ENCODE assay signal across 8 cellular contexts in the genomic region with DNA sequence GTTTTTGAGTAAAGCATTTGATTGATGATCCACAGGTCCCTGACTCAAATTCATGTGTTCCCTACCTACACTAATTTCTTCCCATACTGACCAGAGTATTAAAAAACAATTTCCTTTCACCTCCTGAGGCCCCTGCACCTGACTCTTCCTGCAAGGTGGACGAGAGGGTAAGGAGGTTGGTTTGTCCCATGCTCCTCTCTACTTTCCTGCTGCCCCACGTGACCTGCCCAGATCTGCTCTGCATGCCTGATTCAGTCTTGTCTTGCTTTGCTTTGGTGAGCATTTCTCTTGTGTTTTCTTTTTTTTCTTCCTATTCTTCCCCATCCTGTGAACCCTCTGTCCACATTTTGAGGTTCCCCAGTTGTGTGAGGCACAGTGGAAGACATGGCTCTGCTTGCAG.
DNase-seq lines count a peak whose midpoint lies in the region; ATAC-seq, FAIRE-seq and TF ChIP-seq lines count a peak whose summit lies in the region.
"Not testable (repeated sequence)": the region's sequence is repeated elsewhere in the genome, so short reads cannot be mapped to it uniquely, and the experiment has no call there.

No MANE protein-coding gene starts in this region.

- H3K4ac ChIP-seq in H1 (replicated peaks; ENCODE audit: insufficient read length, low read depth, low read length); neuronal stem cell (ENCODE audit: low read length); trophoblast cell (ENCODE audit: low read depth, low read length): not testable (repeated sequence)

- H2BK120ac ChIP-seq in H1 (replicated peaks; ENCODE audit: low read depth, low read length); neuronal stem cell (ENCODE audit: low read depth, low read length); trophoblast cell (ENCODE audit: insufficient read depth, low read length, poor library complexity): not testable (repeated sequence)

- not testable (repeated sequence) for H3K23ac ChIP-seq in H1 (ENCODE audit: insufficient read length); neuronal stem cell (ENCODE audit: low read depth, low read length, poor library complexity); trophoblast cell (ENCODE audit: low read length)

- not testable (repeated sequence) for H4K5ac ChIP-seq in H1 (ENCODE audit: insufficient read length, low read depth, low read length)

- intact Hi-C loops in GM12878 (cut with micrococcal nuclease; ENCODE audit: unreplicated experiment); K562 (cut with micrococcal nuclease); HepG2 (cut with micrococcal nuclease; ENCODE audit: unreplicated experiment): not testable (repeated sequence)

- H3K56ac ChIP-seq in H1 (replicated peaks; ENCODE audit: insufficient read length, low read depth, low read length), result not testable (repeated sequence)

- H3K4me3 ChIP-seq in GM12878; K562; bronchial epithelial cell (ENCODE audit: low read depth, low read length); H1 (ENCODE audit: extremely low read depth in 1 of 4, insufficient read depth in 2 of 4, low read depth in 3 of 4, low read length in 4 of 4); HepG2 (replicated peaks in 1 of 3; ENCODE audit: insufficient read depth in 1 of 3, low read depth in 2 of 3, low read length in 3 of 3); neuronal stem cell (ENCODE audit: low read length in 2 of 2): not testable (repeated sequence)
- H3K4me3 ChIP-seq in trophoblast cell (ENCODE audit: low read depth, low read length), result peak overlapping the region; percentile 8

- not testable (repeated sequence) for H2BK20ac ChIP-seq in H1 (ENCODE audit: low read length)

- TF ChIP-seq RAD21 in Ishikawa (IDR thresholded peaks at IDR 0.05; ENCODE audit: low read depth); GM12878 (IDR thresholded peaks at IDR 0.05; ENCODE audit: insufficient read depth, low read depth, low read length); K562 (CRISPR knock-in tag; conservative IDR thresholded peaks at IDR 0.05 in 1 of 2, IDR thresholded peaks at IDR 0.05 in 1 of 2); H1 (IDR thresholded peaks at IDR 0.05 in 1 of 2, conservative IDR thresholded peaks at IDR 0.05 in 1 of 2; ENCODE audit: low read depth in 2 of 2, low read length in 2 of 2); HepG2 (CRISPR knock-in tag; IDR thresholded peaks at IDR 0.05): not testable (repeated sequence)

- H3K14ac ChIP-seq in H1 (ENCODE audit: insufficient read length); neuronal stem cell (ENCODE audit: low read length); trophoblast cell (ENCODE audit: low read length): not testable (repeated sequence)

- not testable (repeated sequence) for H3K4me1 ChIP-seq in GM12878 (ENCODE audit: control insufficient read depth, insufficient read depth, low read length); K562 (replicated peaks in 1 of 2; ENCODE audit: control insufficient read depth in 2 of 2, insufficient read depth in 2 of 2, low read length in 2 of 2); H1 (replicated peaks in 1 of 4; ENCODE audit: control insufficient read depth in 3 of 4, insufficient read depth in 4 of 4, low read length in 3 of 4); HepG2 (ENCODE audit: insufficient read depth, low read length); neuronal stem cell (ENCODE audit: control insufficient read depth in 2 of 2, insufficient read depth in 1 of 2, low read depth in 1 of 2, low read length in 2 of 2); trophoblast cell (ENCODE audit: control insufficient read depth in 1 of 2, insufficient read depth in 2 of 2, low read length in 2 of 2)

- H3K4me2 ChIP-seq in GM12878 (ENCODE audit: control insufficient read depth, insufficient read depth); K562 (ENCODE audit: insufficient read depth, low read length); H1 (ENCODE audit: insufficient read depth in 1 of 2, low read depth in 2 of 2, low read length in 2 of 2); HepG2 (ENCODE audit: low read depth, low read length); neuronal stem cell (ENCODE audit: insufficient read depth, low read length, poor library complexity, severe bottlenecking); trophoblast cell (ENCODE audit: low read length): not testable (repeated sequence)

- H3K23me2 ChIP-seq in H1 (ENCODE audit: low read depth, low read length), result not testable (repeated sequence)

- H2AK5ac ChIP-seq in H1 (ENCODE audit: low read depth, low read length); neuronal stem cell (ENCODE audit: low read depth, low read length); trophoblast cell (ENCODE audit: low read length): not testable (repeated sequence)

- not testable (repeated sequence) for H4K91ac ChIP-seq in H1 (replicated peaks; ENCODE audit: insufficient read length, low read length); neuronal stem cell (ENCODE audit: low read depth, low read length, poor library complexity); trophoblast cell (ENCODE audit: low read depth, low read length)

- POLR2A ChIA-PET in GM12878 (lab: Charles Lee) (interaction anchor here (1.1 kb wide), 1 partner anchor 75 kb away, joined by 5 read pairs; no protein-coding TSS in a partner anchor), K562 (lab: Yijun Ruan, JAX) (interaction anchor here (1.7 kb wide), 1 partner anchor 20 kb away, joined by 10 read pairs; no protein-coding TSS in a partner anchor)
- POLR2A ChIA-PET in H1 (lab: Charles Lee; ENCODE audit: partially characterized antibody); HepG2 (lab: Yijun Ruan, JAX): not testable (repeated sequence)

- not testable (repeated sequence) for H2BK12ac ChIP-seq in H1 (ENCODE audit: low read depth, low read length); neuronal stem cell (ENCODE audit: low read length); trophoblast cell (ENCODE audit: low read length)

- not testable (repeated sequence) for BruUV-seq in GM12878 (replicated peaks; lab: Mats Ljungman, UMichigan); K562 (replicated peaks; lab: Mats Ljungman, UMichigan); HepG2 (replicated peaks; lab: Mats Ljungman, UMichigan)

- TF ChIP-seq CTCF in GM12878 (IDR thresholded peaks at IDR 0.05 in 2 of 3, conservative IDR thresholded peaks at IDR 0.05 in 1 of 3; ENCODE audit: control insufficient read depth in 2 of 3, extremely low read depth in 1 of 3, insufficient read depth in 1 of 3, low read depth in 3 of 3, low read length in 3 of 3); K562 (IDR thresholded peaks at IDR 0.05 in 2 of 3, conservative IDR thresholded peaks at IDR 0.05 in 1 of 3; ENCODE audit: insufficient read depth in 2 of 3, low read depth in 1 of 3, low read length in 3 of 3); bronchial epithelial cell (IDR thresholded peaks at IDR 0.05; ENCODE audit: insufficient read depth, low read length, severe bottlenecking); H1 (IDR thresholded peaks at IDR 0.05; ENCODE audit: control extremely low read depth in 1 of 3, insufficient read depth in 1 of 3, low read depth in 1 of 3, low read length in 3 of 3); HepG2 (CRISPR knock-in tag; IDR thresholded peaks at IDR 0.05): not testable (repeated sequence)

- RAD21 ChIA-PET in GM12878 (lab: Charles Lee; ENCODE audit: unreplicated experiment), result not testable (repeated sequence)

- H3K27me3 ChIP-seq in GM12878 (replicated peaks in 1 of 2; ENCODE audit: control insufficient read depth in 2 of 2, insufficient read depth in 2 of 2, low read length in 1 of 2); bronchial epithelial cell (ENCODE audit: control insufficient read depth, insufficient read depth, low read length); H1 (replicated peaks in 1 of 4; ENCODE audit: control insufficient read depth in 3 of 4, extremely low read depth in 1 of 4, insufficient read depth in 3 of 4, low read length in 3 of 4); HepG2 (ENCODE audit: control insufficient read depth in 1 of 2, insufficient read depth in 2 of 2, low read length in 2 of 2); neuronal stem cell (ENCODE audit: control insufficient read depth in 3 of 3, insufficient read depth in 3 of 3, low read depth in 1 of 3, low read length in 3 of 3); trophoblast cell (ENCODE audit: insufficient read depth, low read length): not testable (repeated sequence)
- peaks cover 0 to 10% of the 10 kb centered on the region in 2 experiments; a peak in 2 of 5 replicates for H3K27me3 ChIP-seq in K562 (ENCODE audit: control insufficient read depth in 2 of 2, insufficient read depth in 2 of 2, low read length in 2 of 2)

- not testable (repeated sequence) for H4K20me1 ChIP-seq in GM12878 (ENCODE audit: control insufficient read depth, insufficient read depth); K562 (replicated peaks; ENCODE audit: control insufficient read depth, insufficient read depth, low read length); H1 (replicated peaks in 1 of 2; ENCODE audit: control insufficient read depth in 1 of 2, insufficient read depth in 2 of 2, low read length in 2 of 2); HepG2 (ENCODE audit: insufficient read depth, low read length)

- DNase-seq in GM12878 (ENCODE audit: low read depth, low spot score); K562 (ENCODE audit: extremely low read depth in 1 of 4, low spot score in 3 of 4); bronchial epithelial cell (ENCODE audit: low read depth); H1 (ENCODE audit: low read depth in 1 of 2, low spot score in 2 of 2); HepG2 (ENCODE audit: low spot score); neuronal stem cell (ENCODE audit: low spot score); trophoblast cell: not testable (repeated sequence)

- not testable (repeated sequence) for H3K9me3 ChIP-seq in GM12878 (replicated peaks; ENCODE audit: control insufficient read depth, insufficient read depth, low read length); K562 (replicated peaks; ENCODE audit: control insufficient read depth, insufficient read depth, low read depth, low read length); H1 (ENCODE audit: insufficient read depth in 2 of 2, low read depth in 1 of 2, low read length in 1 of 2); HepG2 (ENCODE audit: low read length); neuronal stem cell (replicated peaks in 1 of 2; ENCODE audit: control insufficient read depth in 2 of 2, insufficient read depth in 1 of 2, low read depth in 1 of 2, low read length in 2 of 2); trophoblast cell (ENCODE audit: insufficient read depth, low read depth, low read length)

- not testable (repeated sequence) for ATAC-seq in GM12878, K562, HepG2

- not testable (repeated sequence) for TF ChIP-seq POLR2A in GM12878 (IDR thresholded peaks at IDR 0.05; ENCODE audit: low read depth, low read length); K562 (conservative IDR thresholded peaks at IDR 0.05); H1 (IDR thresholded peaks at IDR 0.05; ENCODE audit: control extremely low read depth in 1 of 2, low read depth in 2 of 2, low read length in 2 of 2); HepG2 (IDR thresholded peaks at IDR 0.05; ENCODE audit: insufficient read depth in 1 of 2, low read depth in 2 of 2, low read length in 2 of 2)

- in situ Hi-C loops in GM12878 (cut with MboI), result loop anchor here (10.0 kb wide), 1 partner anchor 79 kb away; no protein-coding TSS in a partner anchor
- in situ Hi-C loops in K562 (cut with MboI); HepG2 (cut with HindIII; ENCODE audit: extremely low pct_ligation_motif_present, low pct_unique_long_range_greater_than_20kb): not testable (repeated sequence)

- not testable (repeated sequence) for H4K12ac ChIP-seq in trophoblast cell (ENCODE audit: low read depth, low read length)

- not testable (repeated sequence) for H3K79me1 ChIP-seq in H1 (ENCODE audit: low read depth, low read length); neuronal stem cell (ENCODE audit: low read depth, low read length); trophoblast cell (ENCODE audit: low read length)

- SMC1A ChIA-PET in GM12878 (lab: Charles Lee; ENCODE audit: uncharacterized antibody, unreplicated experiment), result not testable (repeated sequence)

- CTCF ChIA-PET in GM12878 (lab: Yijun Ruan, JAX), result interaction anchor here (0.8 to 5.7 kb wide), 2 partner anchors 55 to 76 kb away, joined by 3 to 301 read pairs; no protein-coding TSS in a partner anchor
- CTCF ChIA-PET in K562 (lab: Yijun Ruan, JAX; ENCODE audit: low intra/inter-chr PET ratio); HepG2 (lab: Yijun Ruan, JAX; ENCODE audit: low intra/inter-chr PET ratio, low total read pairs): not testable (repeated sequence)
- CTCF ChIA-PET in H1 (lab: Charles Lee; ENCODE audit: partially characterized antibody), result interaction anchor here (1.0 to 2.0 kb wide), 5 partner anchors 36 to 98 kb away, joined by 3 to 10 read pairs (median 6); no protein-coding TSS in a partner anchor

- not testable (repeated sequence) for H3K36me3 ChIP-seq in GM12878 (ENCODE audit: control insufficient read depth in 2 of 2, insufficient read depth in 2 of 2, low read length in 1 of 2); K562 (ENCODE audit: control insufficient read depth, insufficient read depth, low read length); bronchial epithelial cell (ENCODE audit: control insufficient read depth, insufficient read depth, low read length); H1 (ENCODE audit: control insufficient read depth in 2 of 4, insufficient read depth in 4 of 4, low read length in 3 of 4); HepG2 (replicated peaks in 1 of 2; ENCODE audit: control insufficient read depth in 1 of 2, insufficient read depth in 2 of 2, low read length in 2 of 2); neuronal stem cell (replicated peaks in 1 of 2; ENCODE audit: control insufficient read depth in 2 of 2, insufficient read depth in 2 of 2, low read length in 2 of 2); trophoblast cell (ENCODE audit: control insufficient read depth in 1 of 2, insufficient read depth in 2 of 2, low read length in 2 of 2)

- not testable (repeated sequence) for H2AFZ ChIP-seq in GM12878 (ENCODE audit: control insufficient read depth, low read depth, low read length); K562 (ENCODE audit: low read depth, low read length); H1 (ENCODE audit: low read length); HepG2 (ENCODE audit: low read length); trophoblast cell (ENCODE audit: insufficient read depth, low read length, poor library complexity)
- peak overlapping the region; percentile 4 for H2AFZ ChIP-seq in neuronal stem cell (ENCODE audit: low read length)

- H3K9me1 ChIP-seq in K562 (ENCODE audit: control insufficient read depth, insufficient read depth, low read length), result not testable (repeated sequence)

- 0% methylated on average over 2 of the region's 2 CpGs for WGBS in GM12878 (ENCODE audit: insufficient coverage, insufficient replicate concordance, low lambda C conversion rate, missing lambda C conversion rate)
- WGBS in K562 (ENCODE audit: insufficient coverage, low coverage, missing lambda C conversion rate), result 0% methylated on average over 2 of the region's 2 CpGs
- 94% methylated on average over 2 of the region's 2 CpGs; no CpG with 5 or more reads in 1 of the 2 experiments for WGBS in H1 (ENCODE audit: extremely low coverage in 1 of 2, insufficient coverage in 1 of 2, insufficient read length in 1 of 2, insufficient replicate concordance in 2 of 2, low coverage in 1 of 2, low lambda C conversion rate in 2 of 2, missing lambda C conversion rate in 1 of 2), 2 experiments
- WGBS in HepG2 (ENCODE audit: low lambda C conversion rate), result 2% methylated on average over 2 of the region's 2 CpGs
- WGBS in neuronal stem cell (ENCODE audit: extremely low coverage in 2 of 2, insufficient read length in 2 of 2, insufficient replicate concordance in 1 of 2), 2 donors, result no CpG with 5 or more reads among the region's 2 CpGs
- no CpG with 5 or more reads among the region's 2 CpGs for WGBS in trophoblast cell (ENCODE audit: extremely low coverage, insufficient coverage, insufficient read length)

- H3K18ac ChIP-seq in H1 (ENCODE audit: extremely low read depth, low read length); neuronal stem cell (ENCODE audit: low read length); trophoblast cell (ENCODE audit: low read length): not testable (repeated sequence)

- 0 out of 2 replicates have a peak overlapping the region, but pooled peaks have one; percentile 14 for H4K8ac ChIP-seq in H1 (ENCODE audit: extremely low read depth, insufficient read depth, low read length)
- not testable (repeated sequence) for H4K8ac ChIP-seq in neuronal stem cell (ENCODE audit: low read depth, low read length); trophoblast cell (ENCODE audit: low read depth, low read length)

- TF ChIP-seq EP300 in Ishikawa (IDR thresholded peaks at IDR 0.05; ENCODE audit: borderline replicate concordance); GM12878 (IDR thresholded peaks at IDR 0.05; ENCODE audit: borderline replicate concordance in 1 of 2, control insufficient read depth in 1 of 2, low read depth in 2 of 2, low read length in 2 of 2); K562 (IDR thresholded peaks at IDR 0.05; ENCODE audit: low read length); H1 (IDR thresholded peaks at IDR 0.05; ENCODE audit: borderline replicate concordance in 1 of 2, low read depth in 2 of 2, low read length in 2 of 2); HepG2 (IDR thresholded peaks at IDR 0.05; ENCODE audit: low read depth in 2 of 2, low read length in 2 of 2); HepG2 (CRISPR knock-in tag; IDR thresholded peaks at IDR 0.05; ENCODE audit: borderline replicate concordance): not testable (repeated sequence)

- H3K79me2 ChIP-seq in GM12878 (ENCODE audit: control insufficient read depth, insufficient read depth, low read length); K562 (ENCODE audit: control insufficient read depth, insufficient read depth, low read length); H1 (ENCODE audit: control insufficient read depth in 1 of 2, insufficient read depth in 2 of 2, low read length in 2 of 2); HepG2 (ENCODE audit: insufficient read depth, low read length); trophoblast cell (ENCODE audit: control insufficient read depth, insufficient read depth, low read length, poor library complexity): not testable (repeated sequence)

- H2BK5ac ChIP-seq in H1 (ENCODE audit: low read depth, low read length); neuronal stem cell (ENCODE audit: low read length); trophoblast cell (ENCODE audit: low read depth, low read length, poor library complexity): not testable (repeated sequence)

- not testable (repeated sequence) for FAIRE-seq in GM12878 (lab: Jason Lieb, UNC); K562 (lab: Jason Lieb, UNC); H1 (lab: Jason Lieb, UNC); HepG2 (lab: Jason Lieb, UNC)
- FAIRE-seq in bronchial epithelial cell (lab: Jason Lieb, UNC), result peak; percentile 32

- H3K27ac ChIP-seq in GM12878 (ENCODE audit: control insufficient read depth, insufficient read depth); K562 (ENCODE audit: extremely low read depth, low read depth, low read length); H1 (ENCODE audit: low read depth, low read length); HepG2 (ENCODE audit: extremely low read length, insufficient read depth, low read length); neuronal stem cell (replicated peaks; ENCODE audit: low read length); trophoblast cell (ENCODE audit: low read depth, low read length): not testable (repeated sequence)

- H2BK15ac ChIP-seq in H1 (ENCODE audit: low read length); neuronal stem cell (ENCODE audit: low read length): not testable (repeated sequence)

- H3K9ac ChIP-seq in GM12878 (ENCODE audit: control insufficient read depth, insufficient read depth, low read length); K562 (ENCODE audit: insufficient read depth in 1 of 2, low read depth in 2 of 2, low read length in 2 of 2); H1 (replicated peaks in 1 of 4; ENCODE audit: extremely low read depth in 1 of 4, low read depth in 3 of 4, low read length in 3 of 4); HepG2 (ENCODE audit: insufficient read depth, low read depth, low read length); neuronal stem cell (ENCODE audit: low read depth, low read length, poor library complexity); trophoblast cell (ENCODE audit: low read length): not testable (repeated sequence)
